ENCODE assay signal across 1 cellular context in the genomic region with DNA sequence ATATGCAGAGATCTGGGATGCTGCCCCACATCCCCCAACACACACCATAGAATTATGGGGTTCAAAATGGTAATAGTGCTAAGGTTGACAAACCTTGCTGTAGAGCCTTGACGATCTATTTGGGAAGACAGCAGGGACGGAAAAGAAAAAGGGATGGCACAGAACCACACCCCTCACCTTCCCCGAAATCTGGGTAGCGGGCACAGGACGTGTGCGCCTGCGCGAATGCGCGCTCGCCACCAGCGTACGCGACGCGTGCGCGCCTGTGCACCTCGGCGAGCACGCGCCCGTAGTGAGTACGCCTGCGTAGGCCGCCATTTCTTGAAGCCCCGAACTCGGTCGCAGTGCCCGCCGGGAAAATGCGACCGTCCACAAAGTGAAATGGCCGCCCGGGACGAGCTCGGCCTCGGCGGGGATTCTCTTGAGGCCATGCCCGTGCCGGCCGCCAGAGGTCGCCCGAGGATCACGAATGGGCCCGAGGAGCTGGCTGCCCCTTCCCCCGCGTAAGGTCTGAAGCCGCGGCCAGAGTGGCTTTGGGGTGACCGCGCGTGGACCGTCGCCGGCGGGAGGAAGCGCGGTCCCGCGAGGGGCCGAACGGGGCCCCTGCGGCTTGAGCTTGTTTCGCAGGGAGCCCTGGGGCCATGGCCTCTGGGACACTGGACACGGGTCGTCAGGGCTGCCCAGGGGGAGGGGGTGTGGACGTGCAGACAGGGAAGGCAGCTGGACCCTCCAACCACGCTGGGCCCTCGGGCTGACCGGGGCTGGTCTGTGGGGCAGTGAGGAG.
TF ChIP-seq lines count a peak whose summit lies in the region.

No MANE protein-coding gene starts in this region.

TF ChIP-seq in HEK293, 187 proteins besides CTCF, POLR2A, EP300 and RAD21 (continued from another document and continues in another):
- TF ChIP-seq, protein P1, sequence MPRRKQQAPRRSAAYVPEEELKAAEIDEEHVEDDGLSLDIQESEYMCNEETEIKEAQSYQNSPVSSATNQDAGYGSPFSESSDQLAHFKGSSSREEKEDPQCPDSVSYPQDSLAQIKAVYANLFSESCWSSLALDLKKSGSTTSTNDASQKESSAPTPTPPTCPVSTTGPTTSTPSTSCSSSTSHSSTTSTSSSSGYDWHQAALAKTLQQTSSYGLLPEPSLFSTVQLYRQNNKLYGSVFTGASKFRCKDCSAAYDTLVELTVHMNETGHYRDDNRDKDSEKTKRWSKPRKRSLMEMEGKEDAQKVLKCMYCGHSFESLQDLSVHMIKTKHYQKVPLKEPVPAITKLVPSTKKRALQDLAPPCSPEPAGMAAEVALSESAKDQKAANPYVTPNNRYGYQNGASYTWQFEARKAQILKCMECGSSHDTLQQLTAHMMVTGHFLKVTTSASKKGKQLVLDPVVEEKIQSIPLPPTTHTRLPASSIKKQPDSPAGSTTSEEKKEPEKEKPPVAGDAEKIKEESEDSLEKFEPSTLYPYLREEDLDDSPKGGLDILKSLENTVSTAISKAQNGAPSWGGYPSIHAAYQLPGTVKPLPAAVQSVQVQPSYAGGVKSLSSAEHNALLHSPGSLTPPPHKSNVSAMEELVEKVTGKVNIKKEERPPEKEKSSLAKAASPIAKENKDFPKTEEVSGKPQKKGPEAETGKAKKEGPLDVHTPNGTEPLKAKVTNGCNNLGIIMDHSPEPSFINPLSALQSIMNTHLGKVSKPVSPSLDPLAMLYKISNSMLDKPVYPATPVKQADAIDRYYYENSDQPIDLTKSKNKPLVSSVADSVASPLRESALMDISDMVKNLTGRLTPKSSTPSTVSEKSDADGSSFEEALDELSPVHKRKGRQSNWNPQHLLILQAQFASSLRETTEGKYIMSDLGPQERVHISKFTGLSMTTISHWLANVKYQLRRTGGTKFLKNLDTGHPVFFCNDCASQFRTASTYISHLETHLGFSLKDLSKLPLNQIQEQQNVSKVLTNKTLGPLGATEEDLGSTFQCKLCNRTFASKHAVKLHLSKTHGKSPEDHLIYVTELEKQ (tag by site-specific recombination; IDR thresholded peaks at IDR 0.05; ENCODE audit: borderline replicate concordance): no peak
- no peak for TF ChIP-seq ZNF341 (tag by site-specific recombination; IDR thresholded peaks at IDR 0.05; ENCODE audit: low read depth)
- no peak for TF ChIP-seq ZFP3 (tag by site-specific recombination; IDR thresholded peaks at IDR 0.05; ENCODE audit: low read depth)
- no peak for TF ChIP-seq ZNF37A (tag by site-specific recombination; IDR thresholded peaks at IDR 0.05)
- TF ChIP-seq, protein P2, sequence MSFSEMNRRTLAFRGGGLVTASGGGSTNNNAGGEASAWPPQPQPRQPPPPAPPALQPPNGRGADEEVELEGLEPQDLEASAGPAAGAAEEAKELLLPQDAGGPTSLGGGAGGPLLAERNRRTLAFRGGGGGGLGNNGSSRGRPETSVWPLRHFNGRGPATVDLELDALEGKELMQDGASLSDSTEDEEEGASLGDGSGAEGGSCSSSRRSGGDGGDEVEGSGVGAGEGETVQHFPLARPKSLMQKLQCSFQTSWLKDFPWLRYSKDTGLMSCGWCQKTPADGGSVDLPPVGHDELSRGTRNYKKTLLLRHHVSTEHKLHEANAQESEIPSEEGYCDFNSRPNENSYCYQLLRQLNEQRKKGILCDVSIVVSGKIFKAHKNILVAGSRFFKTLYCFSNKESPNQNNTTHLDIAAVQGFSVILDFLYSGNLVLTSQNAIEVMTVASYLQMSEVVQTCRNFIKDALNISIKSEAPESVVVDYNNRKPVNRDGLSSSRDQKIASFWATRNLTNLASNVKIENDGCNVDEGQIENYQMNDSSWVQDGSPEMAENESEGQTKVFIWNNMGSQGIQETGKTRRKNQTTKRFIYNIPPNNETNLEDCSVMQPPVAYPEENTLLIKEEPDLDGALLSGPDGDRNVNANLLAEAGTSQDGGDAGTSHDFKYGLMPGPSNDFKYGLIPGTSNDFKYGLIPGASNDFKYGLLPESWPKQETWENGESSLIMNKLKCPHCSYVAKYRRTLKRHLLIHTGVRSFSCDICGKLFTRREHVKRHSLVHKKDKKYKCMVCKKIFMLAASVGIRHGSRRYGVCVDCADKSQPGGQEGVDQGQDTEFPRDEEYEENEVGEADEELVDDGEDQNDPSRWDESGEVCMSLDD (tag by site-specific recombination; IDR thresholded peaks at IDR 0.05): peak; percentile 71
- no peak for TF ChIP-seq ZNF837 (tag by site-specific recombination; IDR thresholded peaks at IDR 0.05)
- TF ChIP-seq ZNF473 (tag by site-specific recombination; IDR thresholded peaks at IDR 0.05): no peak
- TF ChIP-seq, protein P3, sequence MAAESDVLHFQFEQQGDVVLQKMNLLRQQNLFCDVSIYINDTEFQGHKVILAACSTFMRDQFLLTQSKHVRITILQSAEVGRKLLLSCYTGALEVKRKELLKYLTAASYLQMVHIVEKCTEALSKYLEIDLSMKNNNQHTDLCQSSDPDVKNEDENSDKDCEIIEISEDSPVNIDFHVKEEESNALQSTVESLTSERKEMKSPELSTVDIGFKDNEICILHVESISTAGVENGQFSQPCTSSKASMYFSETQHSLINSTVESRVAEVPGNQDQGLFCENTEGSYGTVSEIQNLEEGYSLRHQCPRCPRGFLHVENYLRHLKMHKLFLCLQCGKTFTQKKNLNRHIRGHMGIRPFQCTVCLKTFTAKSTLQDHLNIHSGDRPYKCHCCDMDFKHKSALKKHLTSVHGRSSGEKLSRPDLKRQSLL (tag by site-specific recombination; IDR thresholded peaks at IDR 0.05): no peak
- no peak for TF ChIP-seq ZNF169 (tag by site-specific recombination; IDR thresholded peaks at IDR 0.05)
- TF ChIP-seq ZNF214 (tag by site-specific recombination; IDR thresholded peaks at IDR 0.05; ENCODE audit: borderline replicate concordance): no peak
- no peak for TF ChIP-seq ZNF121 (tag by site-specific recombination; IDR thresholded peaks at IDR 0.05)
- no peak for TF ChIP-seq ZNF404 (tag by site-specific recombination; IDR thresholded peaks at IDR 0.05)
- TF ChIP-seq ZNF664 (tag by site-specific recombination; IDR thresholded peaks at IDR 0.05): no peak
- TF ChIP-seq ZNF223 (tag by site-specific recombination; IDR thresholded peaks at IDR 0.05): no peak
- TF ChIP-seq GLI4 (tag by site-specific recombination; IDR thresholded peaks at IDR 0.05): no peak
- TF ChIP-seq, protein P4, sequence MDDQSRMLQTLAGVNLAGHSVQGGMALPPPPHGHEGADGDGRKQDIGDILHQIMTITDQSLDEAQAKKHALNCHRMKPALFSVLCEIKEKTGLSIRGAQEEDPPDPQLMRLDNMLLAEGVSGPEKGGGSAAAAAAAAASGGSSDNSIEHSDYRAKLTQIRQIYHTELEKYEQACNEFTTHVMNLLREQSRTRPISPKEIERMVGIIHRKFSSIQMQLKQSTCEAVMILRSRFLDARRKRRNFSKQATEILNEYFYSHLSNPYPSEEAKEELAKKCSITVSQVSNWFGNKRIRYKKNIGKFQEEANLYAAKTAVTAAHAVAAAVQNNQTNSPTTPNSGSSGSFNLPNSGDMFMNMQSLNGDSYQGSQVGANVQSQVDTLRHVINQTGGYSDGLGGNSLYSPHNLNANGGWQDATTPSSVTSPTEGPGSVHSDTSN (CRISPR knock-in tag; IDR thresholded peaks at IDR 0.05): no peak
- TF ChIP-seq KLF10 (tag by site-specific recombination; IDR thresholded peaks at IDR 0.05): 0 out of 2 replicates have a peak, but pooled peaks have one; percentile 15
- TF ChIP-seq SP2 (tag by site-specific recombination; IDR thresholded peaks at IDR 0.05): no peak
- TF ChIP-seq ZFP69B (tag by site-specific recombination; IDR thresholded peaks at IDR 0.05): no peak
- no peak for TF ChIP-seq ZNF555 (tag by site-specific recombination; conservative IDR thresholded peaks at IDR 0.05)
- TF ChIP-seq ZNF133 (tag by site-specific recombination; IDR thresholded peaks at IDR 0.05): no peak
- TF ChIP-seq ZNF311 (tag by site-specific recombination; IDR thresholded peaks at IDR 0.05; ENCODE audit: borderline replicate concordance): no peak
- TF ChIP-seq, protein P5, sequence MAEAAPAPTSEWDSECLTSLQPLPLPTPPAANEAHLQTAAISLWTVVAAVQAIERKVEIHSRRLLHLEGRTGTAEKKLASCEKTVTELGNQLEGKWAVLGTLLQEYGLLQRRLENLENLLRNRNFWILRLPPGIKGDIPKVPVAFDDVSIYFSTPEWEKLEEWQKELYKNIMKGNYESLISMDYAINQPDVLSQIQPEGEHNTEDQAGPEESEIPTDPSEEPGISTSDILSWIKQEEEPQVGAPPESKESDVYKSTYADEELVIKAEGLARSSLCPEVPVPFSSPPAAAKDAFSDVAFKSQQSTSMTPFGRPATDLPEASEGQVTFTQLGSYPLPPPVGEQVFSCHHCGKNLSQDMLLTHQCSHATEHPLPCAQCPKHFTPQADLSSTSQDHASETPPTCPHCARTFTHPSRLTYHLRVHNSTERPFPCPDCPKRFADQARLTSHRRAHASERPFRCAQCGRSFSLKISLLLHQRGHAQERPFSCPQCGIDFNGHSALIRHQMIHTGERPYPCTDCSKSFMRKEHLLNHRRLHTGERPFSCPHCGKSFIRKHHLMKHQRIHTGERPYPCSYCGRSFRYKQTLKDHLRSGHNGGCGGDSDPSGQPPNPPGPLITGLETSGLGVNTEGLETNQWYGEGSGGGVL (tag by site-specific recombination; IDR thresholded peaks at IDR 0.05): no peak
- TF ChIP-seq SCRT2 (tag by site-specific recombination; IDR thresholded peaks at IDR 0.05): no peak
- TF ChIP-seq OSR2 (tag by site-specific recombination; IDR thresholded peaks at IDR 0.05): no peak
- no peak for TF ChIP-seq ZNF112 (tag by site-specific recombination; IDR thresholded peaks at IDR 0.05)
- TF ChIP-seq, protein P6, sequence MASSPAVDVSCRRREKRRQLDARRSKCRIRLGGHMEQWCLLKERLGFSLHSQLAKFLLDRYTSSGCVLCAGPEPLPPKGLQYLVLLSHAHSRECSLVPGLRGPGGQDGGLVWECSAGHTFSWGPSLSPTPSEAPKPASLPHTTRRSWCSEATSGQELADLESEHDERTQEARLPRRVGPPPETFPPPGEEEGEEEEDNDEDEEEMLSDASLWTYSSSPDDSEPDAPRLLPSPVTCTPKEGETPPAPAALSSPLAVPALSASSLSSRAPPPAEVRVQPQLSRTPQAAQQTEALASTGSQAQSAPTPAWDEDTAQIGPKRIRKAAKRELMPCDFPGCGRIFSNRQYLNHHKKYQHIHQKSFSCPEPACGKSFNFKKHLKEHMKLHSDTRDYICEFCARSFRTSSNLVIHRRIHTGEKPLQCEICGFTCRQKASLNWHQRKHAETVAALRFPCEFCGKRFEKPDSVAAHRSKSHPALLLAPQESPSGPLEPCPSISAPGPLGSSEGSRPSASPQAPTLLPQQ (tag by site-specific recombination; IDR thresholded peaks at IDR 0.05): no peak; the same call in 1 of the 2 replicates
- no peak for TF ChIP-seq ZSCAN16 (tag by site-specific recombination; IDR thresholded peaks at IDR 0.05)
- no peak for TF ChIP-seq IKZF3 (tag by site-specific recombination; IDR thresholded peaks at IDR 0.05)
- TF ChIP-seq ZNF114 (tag by site-specific recombination; IDR thresholded peaks at IDR 0.05): no peak
- no peak for TF ChIP-seq ZNF621 (tag by site-specific recombination; IDR thresholded peaks at IDR 0.05)
- no peak for TF ChIP-seq ZNF157 (tag by site-specific recombination; IDR thresholded peaks at IDR 0.05)
- TF ChIP-seq, protein P7, sequence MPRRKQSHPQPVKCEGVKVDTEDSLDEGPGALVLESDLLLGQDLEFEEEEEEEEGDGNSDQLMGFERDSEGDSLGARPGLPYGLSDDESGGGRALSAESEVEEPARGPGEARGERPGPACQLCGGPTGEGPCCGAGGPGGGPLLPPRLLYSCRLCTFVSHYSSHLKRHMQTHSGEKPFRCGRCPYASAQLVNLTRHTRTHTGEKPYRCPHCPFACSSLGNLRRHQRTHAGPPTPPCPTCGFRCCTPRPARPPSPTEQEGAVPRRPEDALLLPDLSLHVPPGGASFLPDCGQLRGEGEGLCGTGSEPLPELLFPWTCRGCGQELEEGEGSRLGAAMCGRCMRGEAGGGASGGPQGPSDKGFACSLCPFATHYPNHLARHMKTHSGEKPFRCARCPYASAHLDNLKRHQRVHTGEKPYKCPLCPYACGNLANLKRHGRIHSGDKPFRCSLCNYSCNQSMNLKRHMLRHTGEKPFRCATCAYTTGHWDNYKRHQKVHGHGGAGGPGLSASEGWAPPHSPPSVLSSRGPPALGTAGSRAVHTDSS (tag by site-specific recombination; IDR thresholded peaks at IDR 0.05): no peak
- TF ChIP-seq ZNF558 (tag by site-specific recombination; IDR thresholded peaks at IDR 0.05): no peak
- TF ChIP-seq ZNF221 (tag by site-specific recombination; IDR thresholded peaks at IDR 0.05; ENCODE audit: borderline replicate concordance): no peak
- TF ChIP-seq ZFHX2 (tag by site-specific recombination; conservative IDR thresholded peaks at IDR 0.05): peak; percentile 40
- TF ChIP-seq, protein P8, sequence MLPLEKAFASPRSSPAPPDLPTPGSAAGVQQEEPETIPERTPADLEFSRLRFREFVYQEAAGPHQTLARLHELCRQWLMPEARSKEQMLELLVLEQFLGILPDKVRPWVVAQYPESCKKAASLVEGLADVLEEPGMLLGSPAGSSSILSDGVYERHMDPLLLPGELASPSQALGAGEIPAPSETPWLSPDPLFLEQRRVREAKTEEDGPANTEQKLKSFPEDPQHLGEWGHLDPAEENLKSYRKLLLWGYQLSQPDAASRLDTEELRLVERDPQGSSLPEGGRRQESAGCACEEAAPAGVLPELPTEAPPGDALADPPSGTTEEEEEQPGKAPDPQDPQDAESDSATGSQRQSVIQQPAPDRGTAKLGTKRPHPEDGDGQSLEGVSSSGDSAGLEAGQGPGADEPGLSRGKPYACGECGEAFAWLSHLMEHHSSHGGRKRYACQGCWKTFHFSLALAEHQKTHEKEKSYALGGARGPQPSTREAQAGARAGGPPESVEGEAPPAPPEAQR (tag by site-specific recombination; IDR thresholded peaks at IDR 0.05): no peak
- no peak for TF ChIP-seq ZNF585B (tag by site-specific recombination; IDR thresholded peaks at IDR 0.05)
